Comparison of ENCODE assay signal across 8 cellular contexts in genomic region chr12:120012067-120012621, GRCh38. TPM values are rescaled to one million over a fixed set of nuclear protein-coding genes. Genes with fewer than 3 reads are reported as not detected.
DNase-seq lines count a peak whose midpoint lies in the region; ATAC-seq, FAIRE-seq and TF ChIP-seq lines count a peak whose summit lies in the region.

No MANE protein-coding gene starts in this region.

- H3K4me1 ChIP-seq in BE2C (no peaks in the 10 kb centered on the region), H1 (replicated peaks in 1 of 4; ENCODE audit: control insufficient read depth in 3 of 4, insufficient read depth in 4 of 4, low read length in 3 of 4) (peaks cover 0 to 2% (median 0%) of the 10 kb centered on the region in 4 experiments; a peak in 1 of 7 replicates), gastroesophageal sphincter (no peaks in the 10 kb centered on the region)

- DNase-seq in BE2C (peak; percentile 37), H1 (ENCODE audit: low read depth in 1 of 2, low spot score in 2 of 2) (no peak), OCI-M1 (lab: John Stamatoyannopoulos, UW) (no peak)
- peak; percentile 86 to 87 for DNase-seq in activated CD4-positive, alpha-beta T cell treated with anti-CD3 and anti-CD28 coated beads for 4 hours
- peak; percentile 67 for DNase-seq in stimulated activated CD8-positive, alpha-beta memory T cell treated with anti-CD3 and anti-CD28 coated beads, Interleukin-12 subunit alpha, Interleukin-12 subunit beta, amount 100 ng/mL, for 1 hour (ENCODE audit: low read depth)

- no peaks in the 10 kb centered on the region for H3K79me2 ChIP-seq in H1 (ENCODE audit: control insufficient read depth in 1 of 2, insufficient read depth in 2 of 2, low read length in 2 of 2)

- no peak overlapping the region for H2AFZ ChIP-seq in H1 (ENCODE audit: low read length)

- H3K27me3 ChIP-seq in BE2C (no peaks in the 10 kb centered on the region), H1 (replicated peaks in 1 of 4; ENCODE audit: control insufficient read depth in 3 of 4, extremely low read depth in 1 of 4, insufficient read depth in 3 of 4, low read length in 3 of 4) (no peaks in the 10 kb centered on the region), gastroesophageal sphincter (peaks cover 11% of the 10 kb centered on the region)

- H3K9ac ChIP-seq in H1 (replicated peaks in 1 of 4; ENCODE audit: extremely low read depth in 1 of 4, low read depth in 3 of 4, low read length in 3 of 4), result no peak overlapping the region

- H2BK12ac ChIP-seq in H1 (ENCODE audit: low read depth, low read length), result no peak overlapping the region

- H2BK20ac ChIP-seq in H1 (ENCODE audit: low read length), result no peak overlapping the region

- H2BK120ac ChIP-seq in H1 (replicated peaks; ENCODE audit: low read depth, low read length), result no peak overlapping the region

- no peak for TF ChIP-seq EP300 in H1 (IDR thresholded peaks at IDR 0.05; ENCODE audit: borderline replicate concordance in 1 of 2, low read depth in 2 of 2, low read length in 2 of 2)
- TF ChIP-seq EP300 in gastroesophageal sphincter (IDR thresholded peaks at IDR 0.05), result no peak

- no peak for FAIRE-seq in H1 (lab: Jason Lieb, UNC)

- no peaks in the 10 kb centered on the region for H3K36me3 ChIP-seq in BE2C
- H3K36me3 ChIP-seq in H1 (ENCODE audit: control insufficient read depth in 2 of 4, insufficient read depth in 4 of 4, low read length in 3 of 4), result no peaks in the 10 kb centered on the region; a peak in 1 of 8 replicates
- no peaks in the 10 kb centered on the region for H3K36me3 ChIP-seq in gastroesophageal sphincter

- H3K9me3 ChIP-seq in BE2C, result no peaks in the 10 kb centered on the region
- H3K9me3 ChIP-seq in H1 (ENCODE audit: insufficient read depth in 2 of 2, low read depth in 1 of 2, low read length in 1 of 2), result no peaks in the 10 kb centered on the region
- H3K9me3 ChIP-seq in gastroesophageal sphincter, result peaks cover 0 to 5% (median 0%) of the 10 kb centered on the region in 3 donors

- no peaks in the 10 kb centered on the region for H3K79me1 ChIP-seq in H1 (ENCODE audit: low read depth, low read length)

- ATAC-seq in GM19455 (IDR thresholded peaks at IDR 0.05; ENCODE audit: unreplicated experiment), result peak; percentile 79
- ATAC-seq in HG03354 (IDR thresholded peaks at IDR 0.05; ENCODE audit: poor library complexity, severe bottlenecking, unreplicated experiment), result peak; percentile 88
- no peak for ATAC-seq in gastroesophageal sphincter

- POLR2A ChIA-PET in H1 (lab: Charles Lee; ENCODE audit: partially characterized antibody), result no interaction called here

- H3K23me2 ChIP-seq in H1 (ENCODE audit: low read depth, low read length), result no peaks in the 10 kb centered on the region

- no peak for TF ChIP-seq RAD21 in H1 (IDR thresholded peaks at IDR 0.05 in 1 of 2, conservative IDR thresholded peaks at IDR 0.05 in 1 of 2; ENCODE audit: low read depth in 2 of 2, low read length in 2 of 2)

- no peak overlapping the region for H3K23ac ChIP-seq in H1 (ENCODE audit: insufficient read length)

- TF ChIP-seq POLR2A in H1 (IDR thresholded peaks at IDR 0.05; ENCODE audit: control extremely low read depth in 1 of 2, low read depth in 2 of 2, low read length in 2 of 2) (no peak), gastroesophageal sphincter (IDR thresholded peaks at IDR 0.05) (no peak)

- no peak overlapping the region for H4K91ac ChIP-seq in H1 (replicated peaks; ENCODE audit: insufficient read length, low read length)

- H4K5ac ChIP-seq in H1 (ENCODE audit: insufficient read length, low read depth, low read length), result no peak overlapping the region

- H3K4ac ChIP-seq in H1 (replicated peaks; ENCODE audit: insufficient read length, low read depth, low read length), result no peak overlapping the region

- H3K4me3 ChIP-seq in BE2C (ENCODE audit: low read depth, low read length) (no peak overlapping the region), H1 (ENCODE audit: extremely low read depth in 1 of 4, insufficient read depth in 2 of 4, low read depth in 3 of 4, low read length in 4 of 4) (no peak overlapping the region), gastroesophageal sphincter (no peak overlapping the region)

- no peak overlapping the region for H2BK5ac ChIP-seq in H1 (ENCODE audit: low read depth, low read length)

- no peaks in the 10 kb centered on the region for H4K20me1 ChIP-seq in H1 (replicated peaks in 1 of 2; ENCODE audit: control insufficient read depth in 1 of 2, insufficient read depth in 2 of 2, low read length in 2 of 2)

- no peak overlapping the region for H4K8ac ChIP-seq in H1 (ENCODE audit: extremely low read depth, insufficient read depth, low read length)

- H3K27ac ChIP-seq in H1 (ENCODE audit: low read depth, low read length) (no peak overlapping the region), gastroesophageal sphincter (no peak overlapping the region)

- no peak overlapping the region for H3K14ac ChIP-seq in H1 (ENCODE audit: insufficient read length)

- TF ChIP-seq CTCF in BE2C (IDR thresholded peaks at IDR 0.05; ENCODE audit: low read depth, low read length) (no peak), H1 (IDR thresholded peaks at IDR 0.05; ENCODE audit: control extremely low read depth in 1 of 3, insufficient read depth in 1 of 3, low read depth in 1 of 3, low read length in 3 of 3) (no peak), gastroesophageal sphincter (IDR thresholded peaks at IDR 0.05) (no peak)

- H2BK15ac ChIP-seq in H1 (ENCODE audit: low read length), result no peak overlapping the region

- no peak overlapping the region for H3K18ac ChIP-seq in H1 (ENCODE audit: extremely low read depth, low read length)

- no peak overlapping the region for H3K4me2 ChIP-seq in H1 (ENCODE audit: insufficient read depth in 1 of 2, low read depth in 2 of 2, low read length in 2 of 2)

- H2AK5ac ChIP-seq in H1 (ENCODE audit: low read depth, low read length), result no peak overlapping the region

- no peak overlapping the region for H3K56ac ChIP-seq in H1 (replicated peaks; ENCODE audit: insufficient read length, low read depth, low read length)

- CTCF ChIA-PET in H1 (lab: Charles Lee; ENCODE audit: partially characterized antibody), result no interaction called here

- 91% methylated on average over 10 of the region's 10 CpGs; no CpG with 5 or more reads in 1 of the 2 experiments for WGBS in H1 (ENCODE audit: extremely low coverage in 1 of 2, insufficient coverage in 1 of 2, insufficient read length in 1 of 2, insufficient replicate concordance in 2 of 2, low coverage in 1 of 2, low lambda C conversion rate in 2 of 2, missing lambda C conversion rate in 1 of 2), 2 experiments
- WGBS in gastroesophageal sphincter (ENCODE audit: low coverage in 1 of 2), 2 donors, result 67 to 85% methylated on average over 8 to 10 of the region's 10 CpGs

TF ChIP-seq in H1, 55 proteins besides CTCF, POLR2A, EP300 and RAD21:
- TF ChIP-seq CREB1 (IDR thresholded peaks at IDR 0.05), result 0 out of 2 replicates have a peak, but pooled peaks have one; percentile 39
- no peak for TF ChIP-seq FOSL1 (IDR thresholded peaks at IDR 0.05; ENCODE audit: insufficient read depth, low read depth, low read length)
- TF ChIP-seq RFX5 (IDR thresholded peaks at IDR 0.05; ENCODE audit: borderline replicate concordance, low read depth, low read length), result peak; percentile 72; the same call in 1 of the 2 replicates

RNA-seq across cellular contexts. Expression of gene BICDL1, which starts 23.1 kb away (rescaled TPM):
- polyA plus RNA-seq in BE2C (2012; ENCODE audit: insufficient read depth, insufficient read length, low read depth), result 29.9 TPM
- total RNA-seq in H1 (2021; fragmentation: NEBNext Ultra II Directional; extraction: Animal tissue kit (Norgen Biotek cat#: 25700)), result 25.9 and 26.9 TPM in 2 replicates
- 17.2 and 18.4 TPM in 2 replicates for polyA plus RNA-seq in H1 (2011; rRNA removed)
- polyA plus RNA-seq in H1 (2011; cell fraction: cytosol; rRNA removed), result 23.6 TPM
- polyA plus RNA-seq in H1 (2011; cell fraction: nucleus; rRNA removed), result 104 TPM
- 20.1 to 29.4 TPM (median 24.4 TPM) in 4 replicates for polyA plus RNA-seq in H1 (2012, experiment 1 of 2)
- 10.7 TPM for polyA plus RNA-seq in H1 (2012, experiment 2 of 2)
- polyA plus RNA-seq in H1 (2013, experiment 1 of 2), result 20.7 TPM
- 18.4 TPM for polyA plus RNA-seq in H1 (2013, experiment 2 of 2)
- polyA minus RNA-seq in H1 (2011; rRNA and poly(A)+ RNA removed), result 7.9 and 11.2 TPM in 2 replicates
- polyA minus RNA-seq in H1 (2011; cell fraction: cytosol; rRNA and poly(A)+ RNA removed), result 11.3 TPM
- 12.6 TPM for polyA minus RNA-seq in H1 (2011; cell fraction: nucleus; rRNA and poly(A)+ RNA removed)
- total RNA-seq in gastroesophageal sphincter, result 10 to 100 TPM in 1 of 4 donors, 1 to 10 TPM in 1, under 1 TPM in 2; 0.47 to 13.9 (median 1.2) TPM

Comparison
In these comparisons a context has a peak if more than half of its experiments do, and no peak if none do; other contexts are left out.
1. DNase-seq: peak in BE2C (single experiment), activated CD4-positive, alpha-beta T cell treated with anti-CD3 and anti-CD28 coated beads for 4 hours (2 of 2) and stimulated activated CD8-positive, alpha-beta memory T cell treated with anti-CD3 and anti-CD28 coated beads, Interleukin-12 subunit alpha, Interleukin-12 subunit beta, amount 100 ng/mL, for 1 hour (single experiment); none in H1 (0 of 2) and OCI-M1 (single experiment).